In the genomic region with DNA sequence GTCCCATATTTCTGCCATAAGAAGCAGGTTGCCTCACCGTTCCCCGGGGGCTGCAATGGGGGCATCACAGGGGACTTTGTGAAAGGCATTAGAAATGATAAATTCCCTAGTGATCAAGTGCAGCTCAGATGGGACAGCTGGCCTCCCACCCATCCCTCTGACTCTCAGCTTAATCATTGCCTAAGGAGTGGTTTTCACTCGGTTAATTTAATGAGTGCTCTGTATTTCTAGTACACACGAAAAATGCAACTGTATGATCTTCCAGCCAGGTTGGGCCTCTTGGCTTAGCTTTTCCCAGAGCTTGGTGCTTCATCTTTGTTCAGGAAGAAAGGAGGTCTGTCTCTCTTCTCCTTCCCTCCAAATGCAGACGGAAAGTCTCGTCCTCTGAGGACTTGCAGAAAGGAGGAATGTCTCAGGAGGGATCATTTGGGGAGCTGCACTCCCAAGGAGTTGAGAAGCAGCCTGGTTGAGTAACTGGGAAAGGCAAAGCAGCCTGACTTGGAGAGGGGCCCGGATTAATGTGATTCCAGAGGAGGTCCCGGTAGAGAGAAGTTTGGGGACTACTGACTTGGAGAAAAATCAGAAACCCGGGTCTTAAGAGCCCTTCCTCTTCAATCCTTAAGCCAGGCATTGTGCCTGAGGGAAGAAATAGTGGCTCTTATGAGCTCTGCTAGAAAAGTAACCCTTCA, we compare ENCODE assay signal across 1 cellular context.
TF ChIP-seq lines count a peak whose summit lies in the region.

No MANE protein-coding gene starts in this region.

TF ChIP-seq in GM12878, 131 proteins besides CTCF, POLR2A, EP300 and RAD21:
- TF ChIP-seq IKZF1 (conservative IDR thresholded peaks at IDR 0.05) (0 out of 2 replicates have a peak, but pooled peaks have one; percentile 13), NBN (IDR thresholded peaks at IDR 0.05) (no peak)
